ENCODE assay signal across 3 cellular contexts in the genomic region with DNA sequence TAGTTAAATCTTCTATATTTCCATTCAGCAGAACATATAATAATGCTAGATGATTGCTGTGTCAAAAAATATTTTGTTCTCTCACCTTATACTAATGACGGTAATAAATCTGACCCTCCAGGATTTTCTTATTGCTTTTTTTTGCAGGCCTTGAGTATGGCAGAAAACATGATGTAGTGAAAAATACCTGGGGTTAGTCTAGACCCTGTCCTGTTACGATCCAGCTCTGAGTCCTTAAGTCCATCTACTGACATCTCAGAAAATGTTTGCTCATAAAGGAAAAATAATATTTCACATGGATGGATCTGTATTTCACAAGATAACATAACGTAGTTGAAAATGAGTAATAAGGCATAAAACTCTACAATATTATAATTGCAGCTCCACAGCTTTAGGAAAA.
TF ChIP-seq lines count a peak whose summit lies in the region.

No MANE protein-coding gene starts in this region.

TF ChIP-seq in SK-N-SH, 30 proteins besides CTCF, POLR2A, EP300 and RAD21 (continued from another document):
- TF ChIP-seq, protein P1, sequence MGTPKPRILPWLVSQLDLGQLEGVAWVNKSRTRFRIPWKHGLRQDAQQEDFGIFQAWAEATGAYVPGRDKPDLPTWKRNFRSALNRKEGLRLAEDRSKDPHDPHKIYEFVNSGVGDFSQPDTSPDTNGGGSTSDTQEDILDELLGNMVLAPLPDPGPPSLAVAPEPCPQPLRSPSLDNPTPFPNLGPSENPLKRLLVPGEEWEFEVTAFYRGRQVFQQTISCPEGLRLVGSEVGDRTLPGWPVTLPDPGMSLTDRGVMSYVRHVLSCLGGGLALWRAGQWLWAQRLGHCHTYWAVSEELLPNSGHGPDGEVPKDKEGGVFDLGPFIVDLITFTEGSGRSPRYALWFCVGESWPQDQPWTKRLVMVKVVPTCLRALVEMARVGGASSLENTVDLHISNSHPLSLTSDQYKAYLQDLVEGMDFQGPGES (IDR thresholded peaks at IDR 0.05; ENCODE audit: low read depth, low read length) = no peak
- TF ChIP-seq, protein P2, sequence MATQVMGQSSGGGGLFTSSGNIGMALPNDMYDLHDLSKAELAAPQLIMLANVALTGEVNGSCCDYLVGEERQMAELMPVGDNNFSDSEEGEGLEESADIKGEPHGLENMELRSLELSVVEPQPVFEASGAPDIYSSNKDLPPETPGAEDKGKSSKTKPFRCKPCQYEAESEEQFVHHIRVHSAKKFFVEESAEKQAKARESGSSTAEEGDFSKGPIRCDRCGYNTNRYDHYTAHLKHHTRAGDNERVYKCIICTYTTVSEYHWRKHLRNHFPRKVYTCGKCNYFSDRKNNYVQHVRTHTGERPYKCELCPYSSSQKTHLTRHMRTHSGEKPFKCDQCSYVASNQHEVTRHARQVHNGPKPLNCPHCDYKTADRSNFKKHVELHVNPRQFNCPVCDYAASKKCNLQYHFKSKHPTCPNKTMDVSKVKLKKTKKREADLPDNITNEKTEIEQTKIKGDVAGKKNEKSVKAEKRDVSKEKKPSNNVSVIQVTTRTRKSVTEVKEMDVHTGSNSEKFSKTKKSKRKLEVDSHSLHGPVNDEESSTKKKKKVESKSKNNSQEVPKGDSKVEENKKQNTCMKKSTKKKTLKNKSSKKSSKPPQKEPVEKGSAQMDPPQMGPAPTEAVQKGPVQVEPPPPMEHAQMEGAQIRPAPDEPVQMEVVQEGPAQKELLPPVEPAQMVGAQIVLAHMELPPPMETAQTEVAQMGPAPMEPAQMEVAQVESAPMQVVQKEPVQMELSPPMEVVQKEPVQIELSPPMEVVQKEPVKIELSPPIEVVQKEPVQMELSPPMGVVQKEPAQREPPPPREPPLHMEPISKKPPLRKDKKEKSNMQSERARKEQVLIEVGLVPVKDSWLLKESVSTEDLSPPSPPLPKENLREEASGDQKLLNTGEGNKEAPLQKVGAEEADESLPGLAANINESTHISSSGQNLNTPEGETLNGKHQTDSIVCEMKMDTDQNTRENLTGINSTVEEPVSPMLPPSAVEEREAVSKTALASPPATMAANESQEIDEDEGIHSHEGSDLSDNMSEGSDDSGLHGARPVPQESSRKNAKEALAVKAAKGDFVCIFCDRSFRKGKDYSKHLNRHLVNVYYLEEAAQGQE (IDR thresholded peaks at IDR 0.05; ENCODE audit: low read depth, low read length) = no peak
- TF ChIP-seq, protein P3, sequence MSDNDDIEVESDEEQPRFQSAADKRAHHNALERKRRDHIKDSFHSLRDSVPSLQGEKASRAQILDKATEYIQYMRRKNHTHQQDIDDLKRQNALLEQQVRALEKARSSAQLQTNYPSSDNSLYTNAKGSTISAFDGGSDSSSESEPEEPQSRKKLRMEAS (IDR thresholded peaks at IDR 0.05; ENCODE audit: low read depth) = no peak
- no peak for TF ChIP-seq SIN3A (IDR thresholded peaks at IDR 0.05; ENCODE audit: borderline replicate concordance, low read depth, low read length)
TF ChIP-seq in SK-N-SH: peak in this region for 0.

TF ChIP-seq in SK-N-SH treated with all-trans-retinoic acid at 6 μM for 48 hours, 23 proteins besides CTCF, POLR2A, EP300 and RAD21 (continued from another document):
- TF ChIP-seq, protein P4, sequence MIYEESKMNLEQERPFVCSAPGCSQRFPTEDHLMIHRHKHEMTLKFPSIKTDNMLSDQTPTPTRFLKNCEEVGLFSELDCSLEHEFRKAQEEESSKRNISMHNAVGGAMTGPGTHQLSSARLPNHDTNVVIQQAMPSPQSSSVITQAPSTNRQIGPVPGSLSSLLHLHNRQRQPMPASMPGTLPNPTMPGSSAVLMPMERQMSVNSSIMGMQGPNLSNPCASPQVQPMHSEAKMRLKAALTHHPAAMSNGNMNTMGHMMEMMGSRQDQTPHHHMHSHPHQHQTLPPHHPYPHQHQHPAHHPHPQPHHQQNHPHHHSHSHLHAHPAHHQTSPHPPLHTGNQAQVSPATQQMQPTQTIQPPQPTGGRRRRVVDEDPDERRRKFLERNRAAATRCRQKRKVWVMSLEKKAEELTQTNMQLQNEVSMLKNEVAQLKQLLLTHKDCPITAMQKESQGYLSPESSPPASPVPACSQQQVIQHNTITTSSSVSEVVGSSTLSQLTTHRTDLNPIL (CRISPR knock-in tag; IDR thresholded peaks at IDR 0.05; ENCODE audit: low read depth) = no peak
- TF ChIP-seq GLIS3 (CRISPR knock-in tag; IDR thresholded peaks at IDR 0.05) = no peak
- TF ChIP-seq CSDC2 (CRISPR knock-in tag; IDR thresholded peaks at IDR 0.05) = no peak
- no peak for TF ChIP-seq OSR1 (CRISPR knock-in tag; IDR thresholded peaks at IDR 0.05)
- TF ChIP-seq SNAI2 (CRISPR knock-in tag; IDR thresholded peaks at IDR 0.05) = no peak

TF ChIP-seq in A549, 52 proteins besides CTCF, POLR2A, EP300 and RAD21 (continued from another document):
- TF ChIP-seq, protein P3 (IDR thresholded peaks at IDR 0.05) = no peak
